9 cellular contexts compared by ENCODE assay signal in the genomic region with DNA sequence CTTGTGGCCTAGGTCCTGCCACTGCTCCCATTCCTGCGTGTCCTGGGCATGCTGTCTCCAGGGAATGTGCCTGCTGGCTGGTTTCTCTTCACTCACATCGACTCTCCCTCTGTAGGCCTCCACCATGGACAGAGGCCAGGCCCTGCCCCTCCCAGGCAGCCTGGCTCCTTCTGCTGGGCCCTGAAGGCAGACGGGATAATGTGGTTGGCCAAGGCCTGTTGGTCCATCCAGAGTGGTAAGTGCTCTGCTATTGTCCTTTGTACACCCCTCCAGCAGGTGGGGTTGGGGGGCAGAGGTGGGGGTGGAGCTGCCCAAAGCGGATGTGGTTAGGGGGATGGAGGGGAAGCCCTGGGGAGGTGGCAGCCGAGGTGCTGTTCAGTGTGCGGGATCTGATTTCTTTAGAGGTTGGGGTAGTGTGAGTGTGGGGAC. TPM values are rescaled to one million over a fixed set of nuclear protein-coding genes. Genes with fewer than 3 reads are reported as not detected.
DNase-seq lines count a peak whose midpoint lies in the region; ATAC-seq and TF ChIP-seq lines count a peak whose summit lies in the region.
"Had no signal": no experiment of that assay in that cellular context is flagged by ENCODE, and none has a peak within 500 bp of the region (broad histone marks: within the 10 kb centered on the region; RNA-seq: fewer than 3 reads in every experiment).

No MANE protein-coding gene starts in this region.

- H3K79me2 ChIP-seq in Loucy (ENCODE audit: insufficient read depth, low read length): no peaks in the 10 kb centered on the region

- H3K9me3 Mint-ChIP-seq in CD8-positive, alpha-beta memory T cell: no peaks in the 10 kb centered on the region
- H3K9me3 Mint-ChIP-seq in brain (peaks cover 0 to 3% (median 0%) of the 10 kb centered on the region in 5 experiments), natural killer cell (no peaks in the 10 kb centered on the region)

- H3K4me2 ChIP-seq in Loucy (ENCODE audit: low read depth, low read length, poor library complexity, severe bottlenecking): peak overlapping the region; percentile 38

- H3K27ac Mint-ChIP-seq in CD8-positive, alpha-beta memory T cell: peak overlapping the region in 7 of 8 donors; percentile 10 to 91 (median 85)
- H3K27ac Mint-ChIP-seq in brain (peak overlapping the region in 4 of 5 experiments; percentile 63 to 86 (median 80)), natural killer cell (peak overlapping the region; percentile 83 to 85)

- TF ChIP-seq CTCF in Loucy (conservative IDR thresholded peaks at IDR 0.05; ENCODE audit: low read length) (peak; percentile 47), brain (conservative IDR thresholded peaks at IDR 0.05) (no peak), natural killer cell (IDR thresholded peaks at IDR 0.05) (no peak)

- H3K9me2 ChIP-seq in Loucy (replicated peaks; ENCODE audit: low read depth, low read length): no peaks in the 10 kb centered on the region

- H3K27me3 ChIP-seq in CD8-positive, alpha-beta memory T cell (ENCODE audit: insufficient read depth, low read length, poor library complexity, severe bottlenecking): no peaks in the 10 kb centered on the region
- H3K27me3 ChIP-seq in Loucy (ENCODE audit: insufficient read depth, low read length, poor library complexity, severe bottlenecking): no peaks in the 10 kb centered on the region
- H3K27me3 ChIP-seq: SJSA1 had no signal

- H3K4me1 Mint-ChIP-seq in CD8-positive, alpha-beta memory T cell: peaks cover 14 to 28% (median 23%) of the 10 kb centered on the region in 3 donors
- H3K4me1 Mint-ChIP-seq in brain (peaks cover 53% of the 10 kb centered on the region), natural killer cell (peaks cover 10 to 20% of the 10 kb centered on the region in 2 donors)

- CTCF ChIA-PET in CD8-positive, alpha-beta memory T cell (lab: Charles Lee): interaction anchor here (20.9 kb wide), 1 partner anchor 17 kb away, joined by 206 read pairs; no protein-coding TSS in a partner anchor

- H3F3A ChIP-seq in Loucy (ENCODE audit: low read depth): no peaks in the 10 kb centered on the region

- peaks cover 0 to 3% of the 10 kb centered on the region in 2 donors for H3K27me3 Mint-ChIP-seq in CD8-positive, alpha-beta memory T cell
- H3K27me3 Mint-ChIP-seq in brain (peaks cover 5% of the 10 kb centered on the region), natural killer cell (ENCODE audit: low read depth in 2 of 2) (peaks cover 0 to 4% of the 10 kb centered on the region in 2 donors)

- peak overlapping the region in 4 of 7 donors; percentile 5 to 67 (median 45) for H3K4me3 Mint-ChIP-seq in CD8-positive, alpha-beta memory T cell
- peak overlapping the region in 2 of 5 experiments; percentile 32 to 54 for H3K4me3 Mint-ChIP-seq in brain
- peak overlapping the region; percentile 50 for H3K4me3 Mint-ChIP-seq in natural killer cell

- ATAC-seq in natural killer cell (peak; percentile 54 to 76 (median 62)), GM21576 (IDR thresholded peaks at IDR 0.05; ENCODE audit: unreplicated experiment) (no peak), HG03039 (IDR thresholded peaks at IDR 0.05; ENCODE audit: unreplicated experiment) (no peak), HG03442 (IDR thresholded peaks at IDR 0.05; ENCODE audit: unreplicated experiment) (no peak), GM19035 (IDR thresholded peaks at IDR 0.05; ENCODE audit: unreplicated experiment) (no peak)

- H3K9ac ChIP-seq in Loucy (ENCODE audit: low read depth, low read length, poor library complexity, severe bottlenecking): no peak overlapping the region

- intact Hi-C loops in natural killer cell (cut with micrococcal nuclease): loop anchor here (1.0 kb wide), 1 partner anchor 9 kb away; no protein-coding TSS in a partner anchor

- H3K27ac ChIP-seq in CD8-positive, alpha-beta memory T cell (ENCODE audit: low read depth, low read length): no peak overlapping the region
- H3K27ac ChIP-seq: SJSA1 had no signal

- H3K36me3 ChIP-seq in CD8-positive, alpha-beta memory T cell (ENCODE audit: insufficient read depth, low read length): no peaks in the 10 kb centered on the region
- H3K36me3 ChIP-seq in Loucy (ENCODE audit: insufficient read depth, low read length): no peaks in the 10 kb centered on the region

- POLR2A ChIA-PET in CD8-positive, alpha-beta memory T cell (lab: Charles Lee): interaction anchor here (1.3 kb wide), 1 partner anchor 9 kb away, joined by 4 read pairs; no protein-coding TSS in a partner anchor

- no peaks in the 10 kb centered on the region for H4K20me1 ChIP-seq in Loucy (ENCODE audit: insufficient read depth, low read length, poor library complexity, severe bottlenecking)

- H3K4me1 ChIP-seq in CD8-positive, alpha-beta memory T cell (ENCODE audit: insufficient read depth, low read length): peaks cover 22% of the 10 kb centered on the region
- peaks cover 23% of the 10 kb centered on the region for H3K4me1 ChIP-seq in Loucy (ENCODE audit: insufficient read depth, low read length, poor library complexity, severe bottlenecking)

- no peak overlapping the region for H2AFZ ChIP-seq in Loucy (ENCODE audit: low read length)

- H3K9me3 ChIP-seq in CD8-positive, alpha-beta memory T cell (ENCODE audit: low read length): no peaks in the 10 kb centered on the region
- no peaks in the 10 kb centered on the region for H3K9me3 ChIP-seq in Loucy (ENCODE audit: insufficient read depth, low read depth, low read length)

- no peak overlapping the region for H3K4me3 ChIP-seq in CD8-positive, alpha-beta memory T cell (ENCODE audit: low read length)
- H3K4me3 ChIP-seq in Loucy (ENCODE audit: low read length, poor library complexity, severe bottlenecking): peak overlapping the region; percentile 11
- H3K4me3 ChIP-seq: SJSA1 had no signal

- DNase-seq in CD8-positive, alpha-beta memory T cell: peak in 4 of 5 donors; percentile 46 to 67 (median 58)
- DNase-seq in natural killer cell: peak; percentile 48

- no peaks in the 10 kb centered on the region for H3K36me3 Mint-ChIP-seq in CD8-positive, alpha-beta memory T cell
- no peaks in the 10 kb centered on the region for H3K36me3 Mint-ChIP-seq in brain
- no peaks in the 10 kb centered on the region for H3K36me3 Mint-ChIP-seq in natural killer cell

RNA-seq across cellular contexts. Expression of a gene that starts 9.5 kb away (rescaled TPM):
- total RNA-seq in CD8-positive, alpha-beta memory T cell: 10 to 100 TPM; 20.4 to 23.4 TPM
- 0.84 TPM for polyA plus RNA-seq in CD8-positive, alpha-beta memory T cell
- polyA plus RNA-seq in brain (ENCODE audit: insufficient read depth, low read depth, low replicate concordance): 26.2 TPM
- 100 to 1,000 TPM in 1 of 3 donors, 10 to 100 TPM in 2; 72.5 to 177 (median 96.7) TPM for total RNA-seq in natural killer cell

RNA-seq across cellular contexts. Expression of a gene that starts 28.1 kb away (rescaled TPM):
- total RNA-seq in CD8-positive, alpha-beta memory T cell: 10 to 100 TPM; 49.7 to 56.2 TPM
- 25.5 TPM for polyA plus RNA-seq in CD8-positive, alpha-beta memory T cell
- polyA plus RNA-seq in brain (ENCODE audit: insufficient read depth, low read depth, low replicate concordance): 52.5 TPM
- 10 to 100 TPM; 18.6 to 32.8 (median 23.3) TPM for total RNA-seq in natural killer cell

RNA-seq across cellular contexts. Expression of a gene that starts 35.0 kb away (rescaled TPM):
- total RNA-seq in CD8-positive, alpha-beta memory T cell: 1 to 10 TPM; 7.3 to 8.4 TPM
- 1.4 TPM for polyA plus RNA-seq in CD8-positive, alpha-beta memory T cell
- polyA plus RNA-seq in brain (ENCODE audit: insufficient read depth, low read depth, low replicate concordance): 41.5 TPM
- total RNA-seq in natural killer cell: 100 to 1,000 TPM; 403 to 663 (median 424) TPM

RNA-seq across cellular contexts. Expression of a gene that starts 37.8 kb away (rescaled TPM):
- not detected for total RNA-seq in CD8-positive, alpha-beta memory T cell
- polyA plus RNA-seq in CD8-positive, alpha-beta memory T cell: not detected
- polyA plus RNA-seq in brain (ENCODE audit: insufficient read depth, low read depth, low replicate concordance): not detected
- total RNA-seq in natural killer cell: not detected
- total RNA-seq: SJSA1 had no signal

Comparison
In these comparisons a context has a peak if more than half of its experiments do, and no peak if none do; other contexts are left out.
1. ATAC-seq: peak in natural killer cell (3 of 3); none in GM21576 (single experiment), HG03039 (single experiment), HG03442 (single experiment) and GM19035 (single experiment).
2. RNA of a gene that starts 35.0 kb away (total RNA-seq): 403 to 663 TPM in natural killer cell; 7.3 to 8.4 TPM in CD8-positive, alpha-beta memory T cell; every median in the first group is over 10 times any median in the second.
3. Peak in every context shown above with its lines, with median percentiles within 50 percentile points of each other: H3K27ac Mint-ChIP-seq.